ENCODE assay signal across 17 cellular contexts in genomic region chr2:84918430-84918829, GRCh38. TPM values are rescaled to one million over a fixed set of nuclear protein-coding genes. Genes with fewer than 3 reads are reported as not detected.
A peak's percentile ranks its signal among the peaks of the same experiment; 100 is the strongest.
DNase-seq lines count a peak whose midpoint lies in the region; ATAC-seq and TF ChIP-seq lines count a peak whose summit lies in the region.
"Had no signal": no experiment of that assay in that cellular context is flagged by ENCODE, and none has a peak within 500 bp of the region (broad histone marks: within the 10 kb centered on the region; RNA-seq: fewer than 3 reads in every experiment).

No MANE protein-coding gene starts in this region.

- no peak for ATAC-seq in activated CD4-positive, alpha-beta T cell treated with anti-CD3 and anti-CD28 coated beads for 36 hours
- ATAC-seq in CD8-positive, alpha-beta T cell: no peak
- ATAC-seq: activated CD4-positive, CD25-positive, alpha-beta regulatory T cell treated with anti-CD3 and anti-CD28 coated beads, Interleukin-2, amount 50 U/mL, for 24 hours; HepG2 had no signal

- H3K4me2 ChIP-seq in neuronal stem cell (ENCODE audit: insufficient read depth, low read length, poor library complexity, severe bottlenecking): no peak overlapping the region

- H3K27me3 ChIP-seq in CD8-positive, alpha-beta T cell (ENCODE audit: insufficient read depth, low read length): no peaks in the 10 kb centered on the region
- H3K27me3 ChIP-seq in neuronal stem cell (ENCODE audit: control insufficient read depth in 3 of 3, insufficient read depth in 3 of 3, low read depth in 1 of 3, low read length in 3 of 3): no peaks in the 10 kb centered on the region
- H3K27me3 ChIP-seq: esophagus muscularis mucosa, sigmoid colon, thyroid gland had no signal

- no peaks in the 10 kb centered on the region for H3K9me3 ChIP-seq in CD8-positive, alpha-beta T cell (ENCODE audit: low read length)
- no peaks in the 10 kb centered on the region for H3K9me3 ChIP-seq in neuronal stem cell (replicated peaks in 1 of 2; ENCODE audit: control insufficient read depth in 2 of 2, insufficient read depth in 1 of 2, low read depth in 1 of 2, low read length in 2 of 2)
- H3K9me3 ChIP-seq: esophagus muscularis mucosa, sigmoid colon, thyroid gland had no signal

- H3K27ac ChIP-seq in CD8-positive, alpha-beta T cell (ENCODE audit: low read depth, low read length): no peak overlapping the region
- no peak overlapping the region for H3K27ac ChIP-seq in neuronal stem cell (replicated peaks; ENCODE audit: low read length)
- H3K27ac ChIP-seq: thyroid gland had no signal

- H3K4me3 ChIP-seq in CD8-positive, alpha-beta T cell (ENCODE audit: low read depth, low read length): peak overlapping the region; percentile 1
- no peak overlapping the region for H3K4me3 ChIP-seq in neuronal stem cell (ENCODE audit: low read length in 2 of 2)
- H3K4me3 ChIP-seq: esophagus muscularis mucosa, sigmoid colon, thyroid gland had no signal

- WGBS in neuronal stem cell (ENCODE audit: extremely low coverage in 2 of 2, insufficient read length in 2 of 2, insufficient replicate concordance in 1 of 2), 2 donors: no CpG with 5 or more reads among the region's 2 CpGs

- no peak for DNase-seq in activated CD4-positive, alpha-beta T cell treated with anti-CD3 and anti-CD28 coated beads for 36 hours
- no peak for DNase-seq in activated CD4-positive, alpha-beta T cell treated with anti-CD3 and anti-CD28 coated beads, Interleukin-2, amount 50 U/mL, for 1 hour
- DNase-seq in CD8-positive, alpha-beta T cell: no peak
- DNase-seq in neuronal stem cell (ENCODE audit: low spot score) (no peak), NCI-H2107 (lab: John Stamatoyannopoulos, UW) (no peak), DMS53 treated with DMSO at 0.1 percent for 48 hours (lab: John Stamatoyannopoulos, UW; ENCODE audit: unreplicated experiment) (no peak), COR-L47 (lab: John Stamatoyannopoulos, UW) (no peak)
- DNase-seq: dermis blood vessel endothelial cell, NCI-H2029 treated with DMSO at 0.1 percent for 48 hours, NCI-H69, RPMI8226, sigmoid colon, thyroid gland had no signal

- no peaks in the 10 kb centered on the region for H3K36me3 Mint-ChIP-seq in activated CD4-positive, alpha-beta T cell treated with anti-CD3 and anti-CD28 coated beads for 36 hours (ENCODE audit: low read depth)
- H3K36me3 Mint-ChIP-seq in CD8-positive, alpha-beta T cell: no peaks in the 10 kb centered on the region
- no peaks in the 10 kb centered on the region for H3K36me3 Mint-ChIP-seq in activated naive CD8-positive, alpha-beta T cell

- peak overlapping the region; percentile 23 for H2AFZ ChIP-seq in neuronal stem cell (ENCODE audit: low read length)

- CTCF ChIA-PET in activated CD4-positive, alpha-beta T cell treated with anti-CD3 and anti-CD28 coated beads for 36 hours (lab: Charles Lee): interaction anchor here (0.7 to 2.5 kb wide), 7 partner anchors 11 to 97 kb away, joined by 3 to 11 read pairs (median 4); partner anchors contain the start of gene TMSB10
- CTCF ChIA-PET in CD8-positive, alpha-beta T cell (lab: Charles Lee): interaction anchor here (0.7 to 10.5 kb wide), 3 partner anchors 12 to 35 kb away, joined by 3 to 278 read pairs (median 6); partner anchors contain the start of gene TRABD2A

- no peak overlapping the region for H3K9ac ChIP-seq in neuronal stem cell (ENCODE audit: low read depth, low read length, poor library complexity)

- no peak overlapping the region for H3K4me3 Mint-ChIP-seq in activated CD4-positive, alpha-beta T cell treated with anti-CD3 and anti-CD28 coated beads for 36 hours
- peak overlapping the region; percentile 35 for H3K4me3 Mint-ChIP-seq in CD8-positive, alpha-beta T cell
- peak overlapping the region; percentile 25 for H3K4me3 Mint-ChIP-seq in activated naive CD8-positive, alpha-beta T cell

- no peak for TF ChIP-seq CTCF in CD8-positive, alpha-beta T cell (IDR thresholded peaks at IDR 0.05)

- no peak overlapping the region for H4K91ac ChIP-seq in neuronal stem cell (ENCODE audit: low read depth, low read length, poor library complexity)

- H3K9me3 Mint-ChIP-seq in activated CD4-positive, alpha-beta T cell treated with anti-CD3 and anti-CD28 coated beads for 36 hours (ENCODE audit: low read depth): no peaks in the 10 kb centered on the region
- no peaks in the 10 kb centered on the region for H3K9me3 Mint-ChIP-seq in CD8-positive, alpha-beta T cell
- no peaks in the 10 kb centered on the region for H3K9me3 Mint-ChIP-seq in activated naive CD8-positive, alpha-beta T cell (ENCODE audit: low read depth)

- no peak overlapping the region for H3K4ac ChIP-seq in neuronal stem cell (ENCODE audit: low read length)

- H2BK5ac ChIP-seq in neuronal stem cell (ENCODE audit: low read length): no peak overlapping the region

- H2BK15ac ChIP-seq in neuronal stem cell (ENCODE audit: low read length): no peak overlapping the region

- H3K4me1 Mint-ChIP-seq in activated CD4-positive, alpha-beta T cell treated with anti-CD3 and anti-CD28 coated beads for 36 hours: peaks cover 31% of the 10 kb centered on the region
- peaks cover 39% of the 10 kb centered on the region for H3K4me1 Mint-ChIP-seq in CD8-positive, alpha-beta T cell (ENCODE audit: low read depth)
- peaks cover 47% of the 10 kb centered on the region for H3K4me1 Mint-ChIP-seq in activated naive CD8-positive, alpha-beta T cell (ENCODE audit: low read depth)

- H3K18ac ChIP-seq in neuronal stem cell (ENCODE audit: low read length): no peak overlapping the region

- peaks cover 37% of the 10 kb centered on the region for H3K4me1 ChIP-seq in CD8-positive, alpha-beta T cell (ENCODE audit: insufficient read depth, low read length)
- H3K4me1 ChIP-seq in neuronal stem cell (ENCODE audit: control insufficient read depth in 2 of 2, insufficient read depth in 1 of 2, low read depth in 1 of 2, low read length in 2 of 2): peaks cover 6 to 7% of the 10 kb centered on the region in 2 donors

- H3K23ac ChIP-seq in neuronal stem cell (ENCODE audit: low read depth, low read length, poor library complexity): no peak overlapping the region

- no peak overlapping the region for H2AK5ac ChIP-seq in neuronal stem cell (ENCODE audit: low read depth, low read length)

- no peaks in the 10 kb centered on the region for H3K27me3 Mint-ChIP-seq in activated CD4-positive, alpha-beta T cell treated with anti-CD3 and anti-CD28 coated beads for 36 hours
- H3K27me3 Mint-ChIP-seq in CD8-positive, alpha-beta T cell (ENCODE audit: low read depth): no peaks in the 10 kb centered on the region
- H3K27me3 Mint-ChIP-seq in activated naive CD8-positive, alpha-beta T cell: no peaks in the 10 kb centered on the region

- intact Hi-C loops in activated CD4-positive, alpha-beta T cell treated with anti-CD3 and anti-CD28 coated beads for 36 hours (cut with DNase I, micrococcal nuclease): no loop called here
- intact Hi-C loops in CD8-positive, alpha-beta T cell (cut with DNase I, micrococcal nuclease): no loop called here

- POLR2A ChIA-PET in activated CD4-positive, alpha-beta T cell treated with anti-CD3 and anti-CD28 coated beads for 36 hours (lab: Charles Lee): interaction anchor here (0.6 to 3.3 kb wide), 4 partner anchors 12 to 56 kb away, joined by 3 to 35 read pairs (median 4); partner anchors contain the start of gene TMSB10
- POLR2A ChIA-PET in CD8-positive, alpha-beta T cell (lab: Charles Lee): interaction anchor here (0.7 to 10.5 kb wide), 4 partner anchors 13 to 39 kb away, joined by 4 to 153 read pairs (median 4); partner anchors contain the start of gene TMSB10

- H3K36me3 ChIP-seq in CD8-positive, alpha-beta T cell (ENCODE audit: insufficient read depth, low read length): no peaks in the 10 kb centered on the region
- no peaks in the 10 kb centered on the region for H3K36me3 ChIP-seq in neuronal stem cell (replicated peaks in 1 of 2; ENCODE audit: control insufficient read depth in 2 of 2, insufficient read depth in 2 of 2, low read length in 2 of 2)
- H3K36me3 ChIP-seq: esophagus muscularis mucosa, sigmoid colon, thyroid gland had no signal

- H2BK120ac ChIP-seq in neuronal stem cell (ENCODE audit: low read depth, low read length): no peak overlapping the region

- H3K79me1 ChIP-seq in neuronal stem cell (ENCODE audit: low read depth, low read length): no peaks in the 10 kb centered on the region

- peak overlapping the region; percentile 56 for H3K27ac Mint-ChIP-seq in activated CD4-positive, alpha-beta T cell treated with anti-CD3 and anti-CD28 coated beads for 36 hours
- H3K27ac Mint-ChIP-seq in CD8-positive, alpha-beta T cell: peak overlapping the region; percentile 82
- H3K27ac Mint-ChIP-seq in activated naive CD8-positive, alpha-beta T cell: peak overlapping the region; percentile 75

- H2BK12ac ChIP-seq in neuronal stem cell (ENCODE audit: low read length): no peak overlapping the region

- H3K14ac ChIP-seq in neuronal stem cell (ENCODE audit: low read length): no peak overlapping the region

- H4K8ac ChIP-seq in neuronal stem cell (ENCODE audit: low read depth, low read length): no peak overlapping the region

RNA-seq across cellular contexts. Expression of gene TMSB10, which starts 13.0 kb away (rescaled TPM):
- 1,000 to 10,000 TPM; 2,345 to 2,742 TPM for total RNA-seq in activated CD4-positive, alpha-beta T cell treated with anti-CD3 and anti-CD28 coated beads for 36 hours
- 1,000 to 10,000 TPM; 1,479 to 1,577 TPM for total RNA-seq in CD8-positive, alpha-beta T cell
- polyA plus RNA-seq in neuronal stem cell (2013, experiment 1 of 2): 1,798 TPM
- 1,767 TPM for polyA plus RNA-seq in neuronal stem cell (2013, experiment 2 of 2)

RNA-seq across cellular contexts. Expression of gene TRABD2A, which starts 37.5 kb away (rescaled TPM):
- 10 to 100 TPM; 37.2 to 42.2 TPM for total RNA-seq in activated CD4-positive, alpha-beta T cell treated with anti-CD3 and anti-CD28 coated beads for 36 hours
- total RNA-seq in CD8-positive, alpha-beta T cell: 100 to 1,000 TPM; 138 to 142 TPM
- 11.7 TPM for polyA plus RNA-seq in neuronal stem cell (2013, experiment 1 of 2)
- polyA plus RNA-seq in neuronal stem cell (2013, experiment 2 of 2): 11.8 TPM
- total RNA-seq: HepG2 had no signal

RNA-seq across cellular contexts. Expression of gene KCMF1, which starts 52.5 kb away (rescaled TPM):
- total RNA-seq in activated CD4-positive, alpha-beta T cell treated with anti-CD3 and anti-CD28 coated beads for 36 hours: 10 to 100 TPM; 78.1 to 98.5 TPM
- 10 to 100 TPM; 85.3 to 89.5 TPM for total RNA-seq in CD8-positive, alpha-beta T cell
- 41.2 TPM for polyA plus RNA-seq in neuronal stem cell (2013, experiment 1 of 2)
- polyA plus RNA-seq in neuronal stem cell (2013, experiment 2 of 2): 37.1 TPM
